Comparison of ENCODE assay signal across 2 cellular contexts in genomic region chr11:130070829-130071205, GRCh38.
A peak's percentile ranks its signal among the peaks of the same experiment; 100 is the strongest.
TF ChIP-seq lines count a peak whose summit lies in the region.

No MANE protein-coding gene starts in this region.

TF ChIP-seq in GM23338, 12 proteins besides CTCF, POLR2A, EP300 and RAD21 (continued from another document):
- TF ChIP-seq NANOG (IDR thresholded peaks at IDR 0.05; ENCODE audit: borderline replicate concordance), result no peak
- TF ChIP-seq REST (IDR thresholded peaks at IDR 0.05; ENCODE audit: unreplicated experiment), result no peak
- TF ChIP-seq EZH2phosphoT487 (IDR thresholded peaks at IDR 0.05; ENCODE audit: unreplicated experiment), result no peak
- TF ChIP-seq ZNF462 (CRISPR knock-in tag; IDR thresholded peaks at IDR 0.05), result no peak
- no peak for TF ChIP-seq ZNF114 (CRISPR knock-in tag; IDR thresholded peaks at IDR 0.05)
- TF ChIP-seq JUNB (IDR thresholded peaks at IDR 0.05; ENCODE audit: unreplicated experiment), result no peak
- TF ChIP-seq EZH2 (IDR thresholded peaks at IDR 0.05; ENCODE audit: low read depth, unreplicated experiment), result no peak
- no peak for TF ChIP-seq STAT1 (IDR thresholded peaks at IDR 0.05; ENCODE audit: unreplicated experiment)
- no peak for TF ChIP-seq ZNF331 (CRISPR knock-in tag; IDR thresholded peaks at IDR 0.05; ENCODE audit: low read depth)
- TF ChIP-seq, protein P1, sequence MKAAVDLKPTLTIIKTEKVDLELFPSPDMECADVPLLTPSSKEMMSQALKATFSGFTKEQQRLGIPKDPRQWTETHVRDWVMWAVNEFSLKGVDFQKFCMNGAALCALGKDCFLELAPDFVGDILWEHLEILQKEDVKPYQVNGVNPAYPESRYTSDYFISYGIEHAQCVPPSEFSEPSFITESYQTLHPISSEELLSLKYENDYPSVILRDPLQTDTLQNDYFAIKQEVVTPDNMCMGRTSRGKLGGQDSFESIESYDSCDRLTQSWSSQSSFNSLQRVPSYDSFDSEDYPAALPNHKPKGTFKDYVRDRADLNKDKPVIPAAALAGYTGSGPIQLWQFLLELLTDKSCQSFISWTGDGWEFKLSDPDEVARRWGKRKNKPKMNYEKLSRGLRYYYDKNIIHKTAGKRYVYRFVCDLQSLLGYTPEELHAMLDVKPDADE (IDR thresholded peaks at IDR 0.05), result no peak
- TF ChIP-seq POLR2AphosphoS5 (IDR thresholded peaks at IDR 0.05; ENCODE audit: low read depth), result no peak

TF ChIP-seq in H1, 55 proteins besides CTCF, POLR2A, EP300 and RAD21:
- TF ChIP-seq TEAD4 (IDR thresholded peaks at IDR 0.05; ENCODE audit: low read depth, low read length) (0 out of 2 replicates have a peak, but pooled peaks have one; percentile 4), SIN3A (conservative IDR thresholded peaks at IDR 0.05 in 1 of 2, IDR thresholded peaks at IDR 0.05 in 1 of 2; ENCODE audit: low read depth in 1 of 2, low read length in 2 of 2) (0 out of 4 replicates have a peak, but pooled peaks of 1 of the 2 experiments have one; percentile 32), RFX5 (IDR thresholded peaks at IDR 0.05; ENCODE audit: borderline replicate concordance, low read depth, low read length) (no peak), POLR2AphosphoS5 (IDR thresholded peaks at IDR 0.05; ENCODE audit: low read depth, low read length) (no peak)
TF ChIP-seq in H1: peak in this region for 2.
